1 cellular context compared by ENCODE assay signal in the genomic region with DNA sequence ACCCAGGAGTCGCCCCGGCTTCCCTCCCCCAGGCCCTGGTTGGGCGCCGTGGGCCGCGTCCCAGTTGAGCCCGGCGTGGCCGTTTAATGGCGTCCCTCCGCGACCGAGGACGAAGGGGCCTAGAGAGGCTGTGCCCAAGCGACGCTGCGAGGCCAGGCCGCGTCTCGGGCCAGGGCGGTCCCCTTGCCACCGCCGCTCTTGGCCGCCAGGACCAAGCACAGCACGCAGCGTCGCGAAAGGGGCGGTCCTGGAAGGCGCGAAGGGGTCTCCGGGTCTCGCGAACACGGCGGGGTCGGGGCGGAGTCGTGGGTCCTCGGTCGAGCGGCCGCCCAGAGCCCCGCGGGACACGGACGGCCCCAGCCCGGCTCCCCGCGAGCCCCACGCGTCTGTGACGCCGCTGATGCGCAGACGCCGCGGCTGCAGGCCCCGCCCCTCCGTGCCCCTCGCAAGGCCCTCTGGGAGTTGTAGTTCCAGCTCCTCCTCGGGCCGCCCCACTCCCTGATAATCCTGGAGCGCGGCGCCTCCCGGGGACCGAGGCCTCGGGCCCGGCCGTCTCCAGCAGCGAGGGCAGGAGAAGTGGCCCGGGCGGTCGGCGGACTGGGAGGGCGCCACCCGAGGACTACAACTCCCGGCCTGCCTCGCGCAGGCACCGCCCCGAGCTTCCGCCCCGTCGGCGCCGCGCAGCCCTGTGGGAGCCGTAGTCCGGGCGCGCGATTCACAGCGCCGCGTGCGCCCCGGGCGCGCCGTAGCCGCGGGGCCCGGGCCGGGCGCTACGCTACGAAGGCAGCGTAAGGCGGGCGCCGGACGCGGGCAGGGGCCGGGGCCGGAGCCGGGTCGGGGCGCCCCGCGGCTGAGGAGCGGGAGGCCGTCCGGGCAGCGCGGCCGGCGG.
A peak's percentile ranks its signal among the peaks of the same experiment; 100 is the strongest.
TF ChIP-seq lines count a peak whose summit lies in the region.

A gene (plus strand): TSS at position 698 of the 889 bp plus-strand sequence. CDS start 19,127 bp downstream, outside the sequence.

TF ChIP-seq in GM12878, 131 proteins besides CTCF, POLR2A, EP300 and RAD21 (continued from another document and continues in another):
- TF ChIP-seq, protein P1, sequence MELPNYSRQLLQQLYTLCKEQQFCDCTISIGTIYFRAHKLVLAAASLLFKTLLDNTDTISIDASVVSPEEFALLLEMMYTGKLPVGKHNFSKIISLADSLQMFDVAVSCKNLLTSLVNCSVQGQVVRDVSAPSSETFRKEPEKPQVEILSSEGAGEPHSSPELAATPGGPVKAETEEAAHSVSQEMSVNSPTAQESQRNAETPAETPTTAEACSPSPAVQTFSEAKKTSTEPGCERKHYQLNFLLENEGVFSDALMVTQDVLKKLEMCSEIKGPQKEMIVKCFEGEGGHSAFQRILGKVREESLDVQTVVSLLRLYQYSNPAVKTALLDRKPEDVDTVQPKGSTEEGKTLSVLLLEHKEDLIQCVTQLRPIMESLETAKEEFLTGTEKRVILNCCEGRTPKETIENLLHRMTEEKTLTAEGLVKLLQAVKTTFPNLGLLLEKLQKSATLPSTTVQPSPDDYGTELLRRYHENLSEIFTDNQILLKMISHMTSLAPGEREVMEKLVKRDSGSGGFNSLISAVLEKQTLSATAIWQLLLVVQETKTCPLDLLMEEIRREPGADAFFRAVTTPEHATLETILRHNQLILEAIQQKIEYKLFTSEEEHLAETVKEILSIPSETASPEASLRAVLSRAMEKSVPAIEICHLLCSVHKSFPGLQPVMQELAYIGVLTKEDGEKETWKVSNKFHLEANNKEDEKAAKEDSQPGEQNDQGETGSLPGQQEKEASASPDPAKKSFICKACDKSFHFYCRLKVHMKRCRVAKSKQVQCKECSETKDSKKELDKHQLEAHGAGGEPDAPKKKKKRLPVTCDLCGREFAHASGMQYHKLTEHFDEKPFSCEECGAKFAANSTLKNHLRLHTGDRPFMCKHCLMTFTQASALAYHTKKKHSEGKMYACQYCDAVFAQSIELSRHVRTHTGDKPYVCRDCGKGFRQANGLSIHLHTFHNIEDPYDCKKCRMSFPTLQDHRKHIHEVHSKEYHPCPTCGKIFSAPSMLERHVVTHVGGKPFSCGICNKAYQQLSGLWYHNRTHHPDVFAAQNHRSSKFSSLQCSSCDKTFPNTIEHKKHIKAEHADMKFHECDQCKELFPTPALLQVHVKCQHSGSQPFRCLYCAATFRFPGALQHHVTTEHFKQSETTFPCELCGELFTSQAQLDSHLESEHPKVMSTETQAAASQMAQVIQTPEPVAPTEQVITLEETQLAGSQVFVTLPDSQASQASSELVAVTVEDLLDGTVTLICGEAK (IDR thresholded peaks at IDR 0.05; ENCODE audit: borderline replicate concordance) = peak; percentile 76; the same call in 1 of the 2 replicates
- TF ChIP-seq DPF2 (IDR thresholded peaks at IDR 0.05) (peak; percentile 69; the same call in 1 of the 2 replicates), BHLHE40 (IDR thresholded peaks at IDR 0.05; ENCODE audit: borderline replicate concordance in 1 of 2, low read depth in 2 of 2, low read length in 1 of 2) (peak in 1 of 2 experiments; percentile 52; a peak in 2 of 4 replicates), WRNIP1 (IDR thresholded peaks at IDR 0.05; ENCODE audit: borderline replicate concordance, low read depth, low read length) (no peak), TBL1XR1 (IDR thresholded peaks at IDR 0.05; ENCODE audit: low read depth, low read length) (peak; percentile 49; the same call in 1 of the 2 replicates), SPI1 (IDR thresholded peaks at IDR 0.05; ENCODE audit: borderline replicate concordance, insufficient read depth, low read depth, low read length) (0 out of 2 replicates have a peak, but pooled peaks have one; percentile 8), RAD51 (IDR thresholded peaks at IDR 0.05) (no peak), TAF1 (IDR thresholded peaks at IDR 0.05; ENCODE audit: borderline replicate concordance, low read depth, low read length) (no peak), KLF5 (IDR thresholded peaks at IDR 0.05; ENCODE audit: partially characterized antibody) (peak; percentile 59), CBX3 (IDR thresholded peaks at IDR 0.05; ENCODE audit: borderline replicate concordance, low read depth) (no peak), SIX5 (IDR thresholded peaks at IDR 0.05; ENCODE audit: low read depth, low read length, severe bottlenecking) (peak; percentile 86), GATAD2B (conservative IDR thresholded peaks at IDR 0.05; ENCODE audit: low read depth) (peak; percentile 96; the same call in 1 of the 2 replicates), IKZF1 (conservative IDR thresholded peaks at IDR 0.05) (peak; percentile 100), POU2F2 (IDR thresholded peaks at IDR 0.05; ENCODE audit: borderline replicate concordance, low read depth, low read length) (0 out of 3 replicates have a peak, but pooled peaks have one; percentile 4), MXI1 (IDR thresholded peaks at IDR 0.05; ENCODE audit: low read depth, low read length) (no peak), TARDBP (IDR thresholded peaks at IDR 0.05; ENCODE audit: borderline replicate concordance) (0 out of 2 replicates have a peak, but pooled peaks have one; percentile 61), SREBF1 (IDR thresholded peaks at IDR 0.05; ENCODE audit: low read length) (peak; percentile 78), BACH1 (IDR thresholded peaks at IDR 0.05; ENCODE audit: borderline replicate concordance) (peak; percentile 99), HCFC1 (IDR thresholded peaks at IDR 0.05; ENCODE audit: low read length) (peak; percentile 96), IKZF2 (IDR thresholded peaks at IDR 0.05) (no peak), EGR1 (IDR thresholded peaks at IDR 0.05; ENCODE audit: borderline replicate concordance in 1 of 2, low read depth in 2 of 2, low read length in 2 of 2) (peak; percentile 6 to 54; a peak in 1 of 3 replicates), STAT1 (conservative IDR thresholded peaks at IDR 0.05) (peak; percentile 90; the same call in 1 of the 2 replicates), GABPA (IDR thresholded peaks at IDR 0.05; ENCODE audit: low read depth) (0 out of 2 replicates have a peak, but pooled peaks have one; percentile 78), LARP7 (IDR thresholded peaks at IDR 0.05) (peak; percentile 98), NR2C1 (IDR thresholded peaks at IDR 0.05) (peak; percentile 82), RB1 (IDR thresholded peaks at IDR 0.05; ENCODE audit: borderline replicate concordance) (peak; percentile 79), CREM (IDR thresholded peaks at IDR 0.05; ENCODE audit: low read depth) (peak; percentile 84)
- TF ChIP-seq, protein P2, sequence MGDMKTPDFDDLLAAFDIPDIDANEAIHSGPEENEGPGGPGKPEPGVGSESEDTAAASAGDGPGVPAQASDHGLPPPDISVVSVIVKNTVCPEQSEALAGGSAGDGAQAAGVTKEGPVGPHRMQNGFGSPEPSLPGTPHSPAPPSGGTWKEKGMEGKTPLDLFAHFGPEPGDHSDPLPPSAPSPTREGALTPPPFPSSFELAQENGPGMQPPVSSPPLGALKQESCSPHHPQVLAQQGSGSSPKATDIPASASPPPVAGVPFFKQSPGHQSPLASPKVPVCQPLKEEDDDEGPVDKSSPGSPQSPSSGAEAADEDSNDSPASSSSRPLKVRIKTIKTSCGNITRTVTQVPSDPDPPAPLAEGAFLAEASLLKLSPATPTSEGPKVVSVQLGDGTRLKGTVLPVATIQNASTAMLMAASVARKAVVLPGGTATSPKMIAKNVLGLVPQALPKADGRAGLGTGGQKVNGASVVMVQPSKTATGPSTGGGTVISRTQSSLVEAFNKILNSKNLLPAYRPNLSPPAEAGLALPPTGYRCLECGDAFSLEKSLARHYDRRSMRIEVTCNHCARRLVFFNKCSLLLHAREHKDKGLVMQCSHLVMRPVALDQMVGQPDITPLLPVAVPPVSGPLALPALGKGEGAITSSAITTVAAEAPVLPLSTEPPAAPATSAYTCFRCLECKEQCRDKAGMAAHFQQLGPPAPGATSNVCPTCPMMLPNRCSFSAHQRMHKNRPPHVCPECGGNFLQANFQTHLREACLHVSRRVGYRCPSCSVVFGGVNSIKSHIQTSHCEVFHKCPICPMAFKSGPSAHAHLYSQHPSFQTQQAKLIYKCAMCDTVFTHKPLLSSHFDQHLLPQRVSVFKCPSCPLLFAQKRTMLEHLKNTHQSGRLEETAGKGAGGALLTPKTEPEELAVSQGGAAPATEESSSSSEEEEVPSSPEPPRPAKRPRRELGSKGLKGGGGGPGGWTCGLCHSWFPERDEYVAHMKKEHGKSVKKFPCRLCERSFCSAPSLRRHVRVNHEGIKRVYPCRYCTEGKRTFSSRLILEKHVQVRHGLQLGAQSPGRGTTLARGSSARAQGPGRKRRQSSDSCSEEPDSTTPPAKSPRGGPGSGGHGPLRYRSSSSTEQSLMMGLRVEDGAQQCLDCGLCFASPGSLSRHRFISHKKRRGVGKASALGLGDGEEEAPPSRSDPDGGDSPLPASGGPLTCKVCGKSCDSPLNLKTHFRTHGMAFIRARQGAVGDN (IDR thresholded peaks at IDR 0.05) = peak; percentile 46; the same call in 1 of the 2 replicates
- TF ChIP-seq, protein P3, sequence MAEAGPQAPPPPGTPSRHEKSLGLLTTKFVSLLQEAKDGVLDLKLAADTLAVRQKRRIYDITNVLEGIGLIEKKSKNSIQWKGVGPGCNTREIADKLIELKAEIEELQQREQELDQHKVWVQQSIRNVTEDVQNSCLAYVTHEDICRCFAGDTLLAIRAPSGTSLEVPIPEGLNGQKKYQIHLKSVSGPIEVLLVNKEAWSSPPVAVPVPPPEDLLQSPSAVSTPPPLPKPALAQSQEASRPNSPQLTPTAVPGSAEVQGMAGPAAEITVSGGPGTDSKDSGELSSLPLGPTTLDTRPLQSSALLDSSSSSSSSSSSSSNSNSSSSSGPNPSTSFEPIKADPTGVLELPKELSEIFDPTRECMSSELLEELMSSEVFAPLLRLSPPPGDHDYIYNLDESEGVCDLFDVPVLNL (IDR thresholded peaks at IDR 0.05; ENCODE audit: low read depth, low read length) = 0 out of 2 replicates have a peak, but pooled peaks have one; percentile 19
- TF ChIP-seq, protein P4, sequence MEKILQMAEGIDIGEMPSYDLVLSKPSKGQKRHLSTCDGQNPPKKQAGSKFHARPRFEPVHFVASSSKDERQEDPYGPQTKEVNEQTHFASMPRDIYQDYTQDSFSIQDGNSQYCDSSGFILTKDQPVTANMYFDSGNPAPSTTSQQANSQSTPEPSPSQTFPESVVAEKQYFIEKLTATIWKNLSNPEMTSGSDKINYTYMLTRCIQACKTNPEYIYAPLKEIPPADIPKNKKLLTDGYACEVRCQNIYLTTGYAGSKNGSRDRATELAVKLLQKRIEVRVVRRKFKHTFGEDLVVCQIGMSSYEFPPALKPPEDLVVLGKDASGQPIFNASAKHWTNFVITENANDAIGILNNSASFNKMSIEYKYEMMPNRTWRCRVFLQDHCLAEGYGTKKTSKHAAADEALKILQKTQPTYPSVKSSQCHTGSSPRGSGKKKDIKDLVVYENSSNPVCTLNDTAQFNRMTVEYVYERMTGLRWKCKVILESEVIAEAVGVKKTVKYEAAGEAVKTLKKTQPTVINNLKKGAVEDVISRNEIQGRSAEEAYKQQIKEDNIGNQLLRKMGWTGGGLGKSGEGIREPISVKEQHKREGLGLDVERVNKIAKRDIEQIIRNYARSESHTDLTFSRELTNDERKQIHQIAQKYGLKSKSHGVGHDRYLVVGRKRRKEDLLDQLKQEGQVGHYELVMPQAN (conservative IDR thresholded peaks at IDR 0.05) = peak; percentile 78; the same call in 1 of the 2 replicates
- TF ChIP-seq, protein P5, sequence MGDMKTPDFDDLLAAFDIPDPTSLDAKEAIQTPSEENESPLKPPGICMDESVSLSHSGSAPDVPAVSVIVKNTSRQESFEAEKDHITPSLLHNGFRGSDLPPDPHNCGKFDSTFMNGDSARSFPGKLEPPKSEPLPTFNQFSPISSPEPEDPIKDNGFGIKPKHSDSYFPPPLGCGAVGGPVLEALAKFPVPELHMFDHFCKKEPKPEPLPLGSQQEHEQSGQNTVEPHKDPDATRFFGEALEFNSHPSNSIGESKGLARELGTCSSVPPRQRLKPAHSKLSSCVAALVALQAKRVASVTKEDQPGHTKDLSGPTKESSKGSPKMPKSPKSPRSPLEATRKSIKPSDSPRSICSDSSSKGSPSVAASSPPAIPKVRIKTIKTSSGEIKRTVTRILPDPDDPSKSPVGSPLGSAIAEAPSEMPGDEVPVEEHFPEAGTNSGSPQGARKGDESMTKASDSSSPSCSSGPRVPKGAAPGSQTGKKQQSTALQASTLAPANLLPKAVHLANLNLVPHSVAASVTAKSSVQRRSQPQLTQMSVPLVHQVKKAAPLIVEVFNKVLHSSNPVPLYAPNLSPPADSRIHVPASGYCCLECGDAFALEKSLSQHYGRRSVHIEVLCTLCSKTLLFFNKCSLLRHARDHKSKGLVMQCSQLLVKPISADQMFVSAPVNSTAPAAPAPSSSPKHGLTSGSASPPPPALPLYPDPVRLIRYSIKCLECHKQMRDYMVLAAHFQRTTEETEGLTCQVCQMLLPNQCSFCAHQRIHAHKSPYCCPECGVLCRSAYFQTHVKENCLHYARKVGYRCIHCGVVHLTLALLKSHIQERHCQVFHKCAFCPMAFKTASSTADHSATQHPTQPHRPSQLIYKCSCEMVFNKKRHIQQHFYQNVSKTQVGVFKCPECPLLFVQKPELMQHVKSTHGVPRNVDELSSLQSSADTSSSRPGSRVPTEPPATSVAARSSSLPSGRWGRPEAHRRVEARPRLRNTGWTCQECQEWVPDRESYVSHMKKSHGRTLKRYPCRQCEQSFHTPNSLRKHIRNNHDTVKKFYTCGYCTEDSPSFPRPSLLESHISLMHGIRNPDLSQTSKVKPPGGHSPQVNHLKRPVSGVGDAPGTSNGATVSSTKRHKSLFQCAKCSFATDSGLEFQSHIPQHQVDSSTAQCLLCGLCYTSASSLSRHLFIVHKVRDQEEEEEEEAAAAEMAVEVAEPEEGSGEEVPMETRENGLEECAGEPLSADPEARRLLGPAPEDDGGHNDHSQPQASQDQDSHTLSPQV (IDR thresholded peaks at IDR 0.05) = no peak
- TF ChIP-seq, protein P6, sequence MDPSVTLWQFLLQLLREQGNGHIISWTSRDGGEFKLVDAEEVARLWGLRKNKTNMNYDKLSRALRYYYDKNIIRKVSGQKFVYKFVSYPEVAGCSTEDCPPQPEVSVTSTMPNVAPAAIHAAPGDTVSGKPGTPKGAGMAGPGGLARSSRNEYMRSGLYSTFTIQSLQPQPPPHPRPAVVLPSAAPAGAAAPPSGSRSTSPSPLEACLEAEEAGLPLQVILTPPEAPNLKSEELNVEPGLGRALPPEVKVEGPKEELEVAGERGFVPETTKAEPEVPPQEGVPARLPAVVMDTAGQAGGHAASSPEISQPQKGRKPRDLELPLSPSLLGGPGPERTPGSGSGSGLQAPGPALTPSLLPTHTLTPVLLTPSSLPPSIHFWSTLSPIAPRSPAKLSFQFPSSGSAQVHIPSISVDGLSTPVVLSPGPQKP (IDR thresholded peaks at IDR 0.05; ENCODE audit: low read depth, low read length) = peak; percentile 49; the same call in 1 of the 2 replicates
- TF ChIP-seq, protein P7, sequence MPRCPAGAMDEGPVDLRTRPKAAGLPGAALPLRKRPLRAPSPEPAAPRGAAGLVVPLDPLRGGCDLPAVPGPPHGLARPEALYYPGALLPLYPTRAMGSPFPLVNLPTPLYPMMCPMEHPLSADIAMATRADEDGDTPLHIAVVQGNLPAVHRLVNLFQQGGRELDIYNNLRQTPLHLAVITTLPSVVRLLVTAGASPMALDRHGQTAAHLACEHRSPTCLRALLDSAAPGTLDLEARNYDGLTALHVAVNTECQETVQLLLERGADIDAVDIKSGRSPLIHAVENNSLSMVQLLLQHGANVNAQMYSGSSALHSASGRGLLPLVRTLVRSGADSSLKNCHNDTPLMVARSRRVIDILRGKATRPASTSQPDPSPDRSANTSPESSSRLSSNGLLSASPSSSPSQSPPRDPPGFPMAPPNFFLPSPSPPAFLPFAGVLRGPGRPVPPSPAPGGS (IDR thresholded peaks at IDR 0.05; ENCODE audit: borderline replicate concordance, insufficient read depth, low read depth, low read length, poor library complexity, severe bottlenecking) = no peak
